In genomic region chr1:10074059-10074854, GRCh38 we compare ENCODE assay signal across 8 cellular contexts. TPM values are rescaled to one million over a fixed set of nuclear protein-coding genes. Genes with fewer than 3 reads are reported as not detected.
DNase-seq lines count a peak whose midpoint lies in the region; ATAC-seq, FAIRE-seq and TF ChIP-seq lines count a peak whose summit lies in the region.

No MANE protein-coding gene starts in this region.

- H3K9me3 ChIP-seq in esophagus muscularis mucosa (no peaks in the 10 kb centered on the region), pancreas (no peaks in the 10 kb centered on the region), tibial artery (no peaks in the 10 kb centered on the region), kidney (ENCODE audit: control insufficient read depth in 1 of 2, low read length in 2 of 2) (no peaks in the 10 kb centered on the region), neural progenitor cell (ENCODE audit: low read depth) (no peaks in the 10 kb centered on the region)

- no peak for TF ChIP-seq CTCF in esophagus muscularis mucosa (IDR thresholded peaks at IDR 0.05)
- TF ChIP-seq CTCF in pancreas (IDR thresholded peaks at IDR 0.05): no peak
- no peak for TF ChIP-seq CTCF in tibial artery (IDR thresholded peaks at IDR 0.05)
- TF ChIP-seq CTCF in kidney (IDR thresholded peaks at IDR 0.05; ENCODE audit: borderline replicate concordance, extremely low read depth, insufficient read depth): no peak
- no peak for TF ChIP-seq CTCF in neural progenitor cell (IDR thresholded peaks at IDR 0.05)

- peaks cover 2% of the 10 kb centered on the region for H3K27me3 Mint-ChIP-seq in neural progenitor cell (ENCODE audit: insufficient read depth, low read depth)

- FAIRE-seq in pancreas (lab: Jason Lieb, UNC) (no peak), kidney (lab: Jason Lieb, UNC) (no peak)

- H2AFZ ChIP-seq in neural progenitor cell (replicated peaks): no peak overlapping the region

- H3F3A ChIP-seq in neural progenitor cell (ENCODE audit: low read depth): no peaks in the 10 kb centered on the region

- H3K36me3 ChIP-seq in esophagus muscularis mucosa: peaks cover 0 to 15% (median 5%) of the 10 kb centered on the region in 4 donors
- H3K36me3 ChIP-seq in pancreas: no peaks in the 10 kb centered on the region
- H3K36me3 ChIP-seq in tibial artery: peaks cover 0 to 22% (median 6%) of the 10 kb centered on the region in 3 donors
- H3K36me3 ChIP-seq in kidney (ENCODE audit: control insufficient read depth in 1 of 2, insufficient read depth in 2 of 2, low read length in 2 of 2): peaks cover 0 to 5% of the 10 kb centered on the region in 2 donors
- H3K36me3 ChIP-seq in neural progenitor cell: no peaks in the 10 kb centered on the region

- intact Hi-C loops in esophagus muscularis mucosa (cut with DNase I): no loop called here
- intact Hi-C loops in pancreas (cut with DNase I): no loop called here
- intact Hi-C loops in tibial artery (cut with DNase I; ENCODE audit: low total_unique reads): no loop called here
- intact Hi-C loops in kidney (cut with DNase I): no loop called here

- WGBS in esophagus muscularis mucosa: 41% methylated on average over 5 of the region's 5 CpGs
- WGBS in pancreas, 2 donors: 66 to 67% methylated on average over 5 of the region's 5 CpGs

- H3K79me2 ChIP-seq in neural progenitor cell (ENCODE audit: low read depth): peaks cover 34% of the 10 kb centered on the region

- H3K4me3 ChIP-seq in esophagus muscularis mucosa (no peak overlapping the region), pancreas (no peak overlapping the region), tibial artery (no peak overlapping the region), kidney (ENCODE audit: low read length in 2 of 2) (no peak overlapping the region), neural progenitor cell (no peak overlapping the region)

- no peak for TF ChIP-seq POLR2A in esophagus muscularis mucosa (IDR thresholded peaks at IDR 0.05; ENCODE audit: low read depth)

- H3K27ac Mint-ChIP-seq in neural progenitor cell: no peak overlapping the region

- peaks cover 7% of the 10 kb centered on the region for H3K4me1 Mint-ChIP-seq in neural progenitor cell

- peak overlapping the region; percentile 24 to 67 (median 57) for H3K27ac ChIP-seq in esophagus muscularis mucosa (replicated peaks in 1 of 4)
- peak overlapping the region in 1 of 4 donors; percentile 5 for H3K27ac ChIP-seq in pancreas
- peak overlapping the region; percentile 10 to 30 for H3K27ac ChIP-seq in tibial artery
- no peak overlapping the region for H3K27ac ChIP-seq in kidney (ENCODE audit: low read depth in 2 of 2, low read length in 2 of 2)
- no peak overlapping the region for H3K27ac ChIP-seq in neural progenitor cell

- peaks cover 17% of the 10 kb centered on the region for H3K36me3 Mint-ChIP-seq in neural progenitor cell

- peak in 3 of 4 donors; percentile 59 to 87 (median 86) for ATAC-seq in pancreas

- peak; percentile 94 for DNase-seq in GM03348 (ENCODE audit: low spot score)
- peak; percentile 97 to 98 for DNase-seq in Kasumi-1 (lab: John Stamatoyannopoulos, UW)
- peak; percentile 27 to 50 for DNase-seq in activated CD8-positive, alpha-beta memory T cell treated with anti-CD3 and anti-CD28 coated beads for 4 hours (ENCODE audit: low read depth in 2 of 2)
- no peak for DNase-seq in esophagus muscularis mucosa (ENCODE audit: extremely low spot score)
- peak in 1 of 6 donors; percentile 44 for DNase-seq in pancreas
- peak in 1 of 2 donors; percentile 41 for DNase-seq in tibial artery
- DNase-seq in kidney: no peak
- no peak for DNase-seq in neural progenitor cell (ENCODE audit: low spot score)

- no peak for TF ChIP-seq EP300 in esophagus muscularis mucosa (IDR thresholded peaks at IDR 0.05)

- H3K4me1 ChIP-seq in esophagus muscularis mucosa (peaks cover 13 to 47% (median 33%) of the 10 kb centered on the region in 4 donors), pancreas (no peaks in the 10 kb centered on the region), tibial artery (peaks cover 0 to 18% (median 8%) of the 10 kb centered on the region in 4 donors), kidney (ENCODE audit: control insufficient read depth in 1 of 2, insufficient read depth in 1 of 2, low read depth in 1 of 2, low read length in 2 of 2) (no peaks in the 10 kb centered on the region), neural progenitor cell (no peaks in the 10 kb centered on the region)

- H3K9me3 Mint-ChIP-seq in neural progenitor cell: no peaks in the 10 kb centered on the region

- H4K20me1 ChIP-seq in neural progenitor cell (ENCODE audit: low read depth): peaks cover 21% of the 10 kb centered on the region

- no peak overlapping the region for H3K4me2 ChIP-seq in neural progenitor cell

- no peak overlapping the region for H3K4me3 Mint-ChIP-seq in neural progenitor cell

- H3K9ac ChIP-seq in kidney (ENCODE audit: low read length in 2 of 2) (no peak overlapping the region), neural progenitor cell (no peak overlapping the region)

- H3K27me3 ChIP-seq in esophagus muscularis mucosa (no peaks in the 10 kb centered on the region), pancreas (no peaks in the 10 kb centered on the region), tibial artery (no peaks in the 10 kb centered on the region), neural progenitor cell (no peaks in the 10 kb centered on the region)

RNA-seq across cellular contexts. Expression of gene UBE4B, which starts 41.5 kb away (rescaled TPM):
- 100 to 1,000 TPM in 2 of 4 donors, 10 to 100 TPM in 2; 58.6 to 110 (median 85.5) TPM for total RNA-seq in esophagus muscularis mucosa
- total RNA-seq in pancreas: 10 to 100 TPM; 27.5 to 45.3 (median 35.2) TPM
- 10 to 100 TPM; 13.0 to 16.7 TPM for polyA plus RNA-seq in pancreas
- 33.5 TPM for total RNA-seq in kidney
- polyA plus RNA-seq in kidney (ENCODE audit: insufficient read depth, low read depth, low replicate concordance): 13.3 TPM
- total RNA-seq in neural progenitor cell (ENCODE audit: low replicate concordance): 66.2 and 66.7 TPM in 2 replicates

Comparison
In these comparisons a context has a peak if more than half of its experiments do, and no peak if none do; other contexts are left out.
1. DNase-seq: peak in GM03348 (single experiment), Kasumi-1 (2 of 2) and activated CD8-positive, alpha-beta memory T cell treated with anti-CD3 and anti-CD28 coated beads for 4 hours (2 of 2); none in esophagus muscularis mucosa (single experiment), kidney (single experiment) and neural progenitor cell (single experiment).
2. H3K27ac ChIP-seq: peak in esophagus muscularis mucosa (4 of 4) and tibial artery (2 of 2); none in kidney (0 of 2) and neural progenitor cell (single experiment).